1 cellular context compared by ENCODE assay signal in the genomic region with DNA sequence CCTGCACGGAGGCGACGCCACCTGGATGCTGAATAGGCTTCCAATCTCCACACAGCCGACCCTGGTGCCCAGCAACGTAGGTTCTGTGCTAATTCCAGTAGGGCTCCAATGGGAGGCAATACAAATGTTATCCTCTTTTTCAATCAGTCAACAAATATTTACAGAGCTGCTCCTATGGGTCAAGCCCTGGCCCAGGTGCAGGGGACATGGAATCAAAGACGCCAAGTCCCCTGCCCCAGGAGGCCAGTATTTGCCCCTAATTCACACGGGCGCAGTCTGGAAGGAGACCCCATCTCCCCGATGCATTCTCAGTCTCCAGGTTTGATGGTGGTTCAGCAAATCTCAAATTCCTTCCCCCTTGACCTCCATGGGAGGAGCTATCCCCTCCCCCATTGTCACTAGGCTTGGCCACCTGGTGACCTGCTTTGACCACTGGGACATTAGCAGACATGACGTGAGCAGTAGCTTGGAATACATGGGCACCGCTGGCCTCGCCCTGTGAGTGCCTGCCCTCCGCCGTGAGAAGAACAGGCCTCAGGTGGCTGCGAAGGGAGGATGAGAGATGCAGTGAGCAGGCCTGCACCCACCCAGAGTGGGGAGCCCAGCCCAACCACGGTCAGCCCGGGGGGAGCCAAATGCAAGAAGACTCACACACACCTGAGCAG.
A peak's percentile ranks its signal among the peaks of the same experiment; 100 is the strongest.
TF ChIP-seq lines count a peak whose summit lies in the region.
"Not testable (repeated sequence)": the region's sequence is repeated elsewhere in the genome, so short reads cannot be mapped to it uniquely, and the experiment has no call there.

No MANE protein-coding gene starts in this region.

TF ChIP-seq in HepG2, 621 proteins besides CTCF, POLR2A, EP300 and RAD21 (continues in another document):
- TF ChIP-seq HNRNPL (IDR thresholded peaks at IDR 0.05; ENCODE audit: low read depth, low read length) (0 out of 2 replicates have a peak, but pooled peaks have one; percentile 43), NR2F2 (IDR thresholded peaks at IDR 0.05; ENCODE audit: borderline replicate concordance, low read depth) (0 out of 2 replicates have a peak, but pooled peaks have one; percentile 30), RARA (CRISPR knock-in tag; IDR thresholded peaks at IDR 0.05) (peak; percentile 46; the same call in 1 of the 2 replicates), ZNF430 (CRISPR knock-in tag; IDR thresholded peaks at IDR 0.05) (peak; percentile 57; the same call in 1 of the 2 replicates), SRY (CRISPR knock-in tag; IDR thresholded peaks at IDR 0.05) (0 out of 2 replicates have a peak, but pooled peaks have one; percentile 24), ZNF350 (CRISPR knock-in tag; IDR thresholded peaks at IDR 0.05; ENCODE audit: borderline replicate concordance, low read depth) (0 out of 2 replicates have a peak, but pooled peaks have one; percentile 43), ZNF605 (CRISPR knock-in tag; IDR thresholded peaks at IDR 0.05) (peak; percentile 69; the same call in 1 of the 2 replicates), RXRA (CRISPR knock-in tag; IDR thresholded peaks at IDR 0.05) (peak; percentile 22; the same call in 1 of the 2 replicates), NR2C2 (CRISPR knock-in tag; IDR thresholded peaks at IDR 0.05; ENCODE audit: borderline replicate concordance) (0 out of 2 replicates have a peak, but pooled peaks have one; percentile 55), FOXA3 (CRISPR knock-in tag; IDR thresholded peaks at IDR 0.05) (0 out of 2 replicates have a peak, but pooled peaks have one; percentile 37), ARID2 (CRISPR knock-in tag; IDR thresholded peaks at IDR 0.05; ENCODE audit: borderline replicate concordance) (peak; percentile 44; the same call in 1 of the 2 replicates), SAP130 (CRISPR knock-in tag; IDR thresholded peaks at IDR 0.05; ENCODE audit: low read depth) (peak; percentile 13; the same call in 1 of the 2 replicates), ZNF598 (CRISPR knock-in tag; IDR thresholded peaks at IDR 0.05; ENCODE audit: borderline replicate concordance) (0 out of 2 replicates have a peak, but pooled peaks have one; percentile 23), HDAC2 (CRISPR knock-in tag; IDR thresholded peaks at IDR 0.05) (0 out of 2 replicates have a peak, but pooled peaks have one; percentile 11), NR2F6 (IDR thresholded peaks at IDR 0.05) (peak; percentile 64; the same call in 1 of the 2 replicates), ZNF788 (CRISPR knock-in tag; IDR thresholded peaks at IDR 0.05; ENCODE audit: borderline replicate concordance) (peak; percentile 13; the same call in 1 of the 2 replicates), LCORL (CRISPR knock-in tag; IDR thresholded peaks at IDR 0.05) (0 out of 2 replicates have a peak, but pooled peaks have one; percentile 30), HDAC1 (CRISPR knock-in tag; IDR thresholded peaks at IDR 0.05) (peak; percentile 44; the same call in 1 of the 2 replicates), TBX2 (CRISPR knock-in tag; IDR thresholded peaks at IDR 0.05; ENCODE audit: borderline replicate concordance) (peak; percentile 48; the same call in 1 of the 2 replicates)
- TF ChIP-seq, protein P1, sequence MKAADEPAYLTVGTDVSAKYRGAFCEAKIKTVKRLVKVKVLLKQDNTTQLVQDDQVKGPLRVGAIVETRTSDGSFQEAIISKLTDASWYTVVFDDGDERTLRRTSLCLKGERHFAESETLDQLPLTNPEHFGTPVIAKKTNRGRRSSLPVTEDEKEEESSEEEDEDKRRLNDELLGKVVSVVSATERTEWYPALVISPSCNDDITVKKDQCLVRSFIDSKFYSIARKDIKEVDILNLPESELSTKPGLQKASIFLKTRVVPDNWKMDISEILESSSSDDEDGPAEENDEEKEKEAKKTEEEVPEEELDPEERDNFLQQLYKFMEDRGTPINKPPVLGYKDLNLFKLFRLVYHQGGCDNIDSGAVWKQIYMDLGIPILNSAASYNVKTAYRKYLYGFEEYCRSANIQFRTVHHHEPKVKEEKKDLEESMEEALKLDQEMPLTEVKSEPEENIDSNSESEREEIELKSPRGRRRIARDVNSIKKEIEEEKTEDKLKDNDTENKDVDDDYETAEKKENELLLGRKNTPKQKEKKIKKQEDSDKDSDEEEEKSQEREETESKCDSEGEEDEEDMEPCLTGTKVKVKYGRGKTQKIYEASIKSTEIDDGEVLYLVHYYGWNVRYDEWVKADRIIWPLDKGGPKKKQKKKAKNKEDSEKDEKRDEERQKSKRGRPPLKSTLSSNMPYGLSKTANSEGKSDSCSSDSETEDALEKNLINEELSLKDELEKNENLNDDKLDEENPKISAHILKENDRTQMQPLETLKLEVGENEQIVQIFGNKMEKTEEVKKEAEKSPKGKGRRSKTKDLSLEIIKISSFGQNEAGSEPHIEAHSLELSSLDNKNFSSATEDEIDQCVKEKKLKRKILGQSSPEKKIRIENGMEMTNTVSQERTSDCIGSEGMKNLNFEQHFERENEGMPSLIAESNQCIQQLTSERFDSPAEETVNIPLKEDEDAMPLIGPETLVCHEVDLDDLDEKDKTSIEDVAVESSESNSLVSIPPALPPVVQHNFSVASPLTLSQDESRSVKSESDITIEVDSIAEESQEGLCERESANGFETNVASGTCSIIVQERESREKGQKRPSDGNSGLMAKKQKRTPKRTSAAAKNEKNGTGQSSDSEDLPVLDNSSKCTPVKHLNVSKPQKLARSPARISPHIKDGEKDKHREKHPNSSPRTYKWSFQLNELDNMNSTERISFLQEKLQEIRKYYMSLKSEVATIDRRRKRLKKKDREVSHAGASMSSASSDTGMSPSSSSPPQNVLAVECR (CRISPR knock-in tag; IDR thresholded peaks at IDR 0.05; ENCODE audit: borderline replicate concordance) = peak; percentile 30; the same call in 1 of the 2 replicates
- TF ChIP-seq, protein P2, sequence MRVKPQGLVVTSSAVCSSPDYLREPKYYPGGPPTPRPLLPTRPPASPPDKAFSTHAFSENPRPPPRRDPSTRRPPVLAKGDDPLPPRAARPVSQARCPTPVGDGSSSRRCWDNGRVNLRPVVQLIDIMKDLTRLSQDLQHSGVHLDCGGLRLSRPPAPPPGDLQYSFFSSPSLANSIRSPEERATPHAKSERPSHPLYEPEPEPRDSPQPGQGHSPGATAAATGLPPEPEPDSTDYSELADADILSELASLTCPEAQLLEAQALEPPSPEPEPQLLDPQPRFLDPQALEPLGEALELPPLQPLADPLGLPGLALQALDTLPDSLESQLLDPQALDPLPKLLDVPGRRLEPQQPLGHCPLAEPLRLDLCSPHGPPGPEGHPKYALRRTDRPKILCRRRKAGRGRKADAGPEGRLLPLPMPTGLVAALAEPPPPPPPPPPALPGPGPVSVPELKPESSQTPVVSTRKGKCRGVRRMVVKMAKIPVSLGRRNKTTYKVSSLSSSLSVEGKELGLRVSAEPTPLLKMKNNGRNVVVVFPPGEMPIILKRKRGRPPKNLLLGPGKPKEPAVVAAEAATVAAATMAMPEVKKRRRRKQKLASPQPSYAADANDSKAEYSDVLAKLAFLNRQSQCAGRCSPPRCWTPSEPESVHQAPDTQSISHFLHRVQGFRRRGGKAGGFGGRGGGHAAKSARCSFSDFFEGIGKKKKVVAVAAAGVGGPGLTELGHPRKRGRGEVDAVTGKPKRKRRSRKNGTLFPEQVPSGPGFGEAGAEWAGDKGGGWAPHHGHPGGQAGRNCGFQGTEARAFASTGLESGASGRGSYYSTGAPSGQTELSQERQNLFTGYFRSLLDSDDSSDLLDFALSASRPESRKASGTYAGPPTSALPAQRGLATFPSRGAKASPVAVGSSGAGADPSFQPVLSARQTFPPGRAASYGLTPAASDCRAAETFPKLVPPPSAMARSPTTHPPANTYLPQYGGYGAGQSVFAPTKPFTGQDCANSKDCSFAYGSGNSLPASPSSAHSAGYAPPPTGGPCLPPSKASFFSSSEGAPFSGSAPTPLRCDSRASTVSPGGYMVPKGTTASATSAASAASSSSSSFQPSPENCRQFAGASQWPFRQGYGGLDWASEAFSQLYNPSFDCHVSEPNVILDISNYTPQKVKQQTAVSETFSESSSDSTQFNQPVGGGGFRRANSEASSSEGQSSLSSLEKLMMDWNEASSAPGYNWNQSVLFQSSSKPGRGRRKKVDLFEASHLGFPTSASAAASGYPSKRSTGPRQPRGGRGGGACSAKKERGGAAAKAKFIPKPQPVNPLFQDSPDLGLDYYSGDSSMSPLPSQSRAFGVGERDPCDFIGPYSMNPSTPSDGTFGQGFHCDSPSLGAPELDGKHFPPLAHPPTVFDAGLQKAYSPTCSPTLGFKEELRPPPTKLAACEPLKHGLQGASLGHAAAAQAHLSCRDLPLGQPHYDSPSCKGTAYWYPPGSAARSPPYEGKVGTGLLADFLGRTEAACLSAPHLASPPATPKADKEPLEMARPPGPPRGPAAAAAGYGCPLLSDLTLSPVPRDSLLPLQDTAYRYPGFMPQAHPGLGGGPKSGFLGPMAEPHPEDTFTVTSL (CRISPR knock-in tag; IDR thresholded peaks at IDR 0.05; ENCODE audit: borderline replicate concordance) = peak; percentile 29; the same call in 1 of the 2 replicates
- TF ChIP-seq, protein P3, sequence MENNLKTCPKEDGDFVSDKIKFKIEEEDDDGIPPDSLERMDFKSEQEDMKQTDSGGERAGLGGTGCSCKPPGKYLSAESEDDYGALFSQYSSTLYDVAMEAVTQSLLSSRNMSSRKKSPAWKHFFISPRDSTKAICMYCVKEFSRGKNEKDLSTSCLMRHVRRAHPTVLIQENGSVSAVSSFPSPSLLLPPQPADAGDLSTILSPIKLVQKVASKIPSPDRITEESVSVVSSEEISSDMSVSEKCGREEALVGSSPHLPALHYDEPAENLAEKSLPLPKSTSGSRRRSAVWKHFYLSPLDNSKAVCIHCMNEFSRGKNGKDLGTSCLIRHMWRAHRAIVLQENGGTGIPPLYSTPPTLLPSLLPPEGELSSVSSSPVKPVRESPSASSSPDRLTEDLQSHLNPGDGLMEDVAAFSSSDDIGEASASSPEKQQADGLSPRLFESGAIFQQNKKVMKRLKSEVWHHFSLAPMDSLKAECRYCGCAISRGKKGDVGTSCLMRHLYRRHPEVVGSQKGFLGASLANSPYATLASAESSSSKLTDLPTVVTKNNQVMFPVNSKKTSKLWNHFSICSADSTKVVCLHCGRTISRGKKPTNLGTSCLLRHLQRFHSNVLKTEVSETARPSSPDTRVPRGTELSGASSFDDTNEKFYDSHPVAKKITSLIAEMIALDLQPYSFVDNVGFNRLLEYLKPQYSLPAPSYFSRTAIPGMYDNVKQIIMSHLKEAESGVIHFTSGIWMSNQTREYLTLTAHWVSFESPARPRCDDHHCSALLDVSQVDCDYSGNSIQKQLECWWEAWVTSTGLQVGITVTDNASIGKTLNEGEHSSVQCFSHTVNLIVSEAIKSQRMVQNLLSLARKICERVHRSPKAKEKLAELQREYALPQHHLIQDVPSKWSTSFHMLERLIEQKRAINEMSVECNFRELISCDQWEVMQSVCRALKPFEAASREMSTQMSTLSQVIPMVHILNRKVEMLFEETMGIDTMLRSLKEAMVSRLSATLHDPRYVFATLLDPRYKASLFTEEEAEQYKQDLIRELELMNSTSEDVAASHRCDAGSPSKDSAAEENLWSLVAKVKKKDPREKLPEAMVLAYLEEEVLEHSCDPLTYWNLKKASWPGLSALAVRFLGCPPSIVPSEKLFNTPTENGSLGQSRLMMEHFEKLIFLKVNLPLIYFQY (CRISPR knock-in tag; IDR thresholded peaks at IDR 0.05; ENCODE audit: borderline replicate concordance) = 0 out of 2 replicates have a peak, but pooled peaks have one; percentile 40
- TF ChIP-seq, protein P4, sequence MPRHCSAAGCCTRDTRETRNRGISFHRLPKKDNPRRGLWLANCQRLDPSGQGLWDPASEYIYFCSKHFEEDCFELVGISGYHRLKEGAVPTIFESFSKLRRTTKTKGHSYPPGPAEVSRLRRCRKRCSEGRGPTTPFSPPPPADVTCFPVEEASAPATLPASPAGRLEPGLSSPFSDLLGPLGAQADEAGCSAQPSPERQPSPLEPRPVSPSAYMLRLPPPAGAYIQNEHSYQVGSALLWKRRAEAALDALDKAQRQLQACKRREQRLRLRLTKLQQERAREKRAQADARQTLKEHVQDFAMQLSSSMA (CRISPR knock-in tag; IDR thresholded peaks at IDR 0.05) = peak; percentile 35; the same call in 1 of the 2 replicates
- TF ChIP-seq NR2F6 (CRISPR knock-in tag; IDR thresholded peaks at IDR 0.05); LCORL (IDR thresholded peaks at IDR 0.05): not testable (repeated sequence)
- TF ChIP-seq, protein P5, sequence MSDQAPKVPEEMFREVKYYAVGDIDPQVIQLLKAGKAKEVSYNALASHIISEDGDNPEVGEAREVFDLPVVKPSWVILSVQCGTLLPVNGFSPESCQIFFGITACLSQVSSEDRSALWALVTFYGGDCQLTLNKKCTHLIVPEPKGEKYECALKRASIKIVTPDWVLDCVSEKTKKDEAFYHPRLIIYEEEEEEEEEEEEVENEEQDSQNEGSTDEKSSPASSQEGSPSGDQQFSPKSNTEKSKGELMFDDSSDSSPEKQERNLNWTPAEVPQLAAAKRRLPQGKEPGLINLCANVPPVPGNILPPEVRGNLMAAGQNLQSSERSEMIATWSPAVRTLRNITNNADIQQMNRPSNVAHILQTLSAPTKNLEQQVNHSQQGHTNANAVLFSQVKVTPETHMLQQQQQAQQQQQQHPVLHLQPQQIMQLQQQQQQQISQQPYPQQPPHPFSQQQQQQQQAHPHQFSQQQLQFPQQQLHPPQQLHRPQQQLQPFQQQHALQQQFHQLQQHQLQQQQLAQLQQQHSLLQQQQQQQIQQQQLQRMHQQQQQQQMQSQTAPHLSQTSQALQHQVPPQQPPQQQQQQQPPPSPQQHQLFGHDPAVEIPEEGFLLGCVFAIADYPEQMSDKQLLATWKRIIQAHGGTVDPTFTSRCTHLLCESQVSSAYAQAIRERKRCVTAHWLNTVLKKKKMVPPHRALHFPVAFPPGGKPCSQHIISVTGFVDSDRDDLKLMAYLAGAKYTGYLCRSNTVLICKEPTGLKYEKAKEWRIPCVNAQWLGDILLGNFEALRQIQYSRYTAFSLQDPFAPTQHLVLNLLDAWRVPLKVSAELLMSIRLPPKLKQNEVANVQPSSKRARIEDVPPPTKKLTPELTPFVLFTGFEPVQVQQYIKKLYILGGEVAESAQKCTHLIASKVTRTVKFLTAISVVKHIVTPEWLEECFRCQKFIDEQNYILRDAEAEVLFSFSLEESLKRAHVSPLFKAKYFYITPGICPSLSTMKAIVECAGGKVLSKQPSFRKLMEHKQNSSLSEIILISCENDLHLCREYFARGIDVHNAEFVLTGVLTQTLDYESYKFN (CRISPR knock-in tag; conservative IDR thresholded peaks at IDR 0.05) = peak; percentile 55
- TF ChIP-seq, protein P6, sequence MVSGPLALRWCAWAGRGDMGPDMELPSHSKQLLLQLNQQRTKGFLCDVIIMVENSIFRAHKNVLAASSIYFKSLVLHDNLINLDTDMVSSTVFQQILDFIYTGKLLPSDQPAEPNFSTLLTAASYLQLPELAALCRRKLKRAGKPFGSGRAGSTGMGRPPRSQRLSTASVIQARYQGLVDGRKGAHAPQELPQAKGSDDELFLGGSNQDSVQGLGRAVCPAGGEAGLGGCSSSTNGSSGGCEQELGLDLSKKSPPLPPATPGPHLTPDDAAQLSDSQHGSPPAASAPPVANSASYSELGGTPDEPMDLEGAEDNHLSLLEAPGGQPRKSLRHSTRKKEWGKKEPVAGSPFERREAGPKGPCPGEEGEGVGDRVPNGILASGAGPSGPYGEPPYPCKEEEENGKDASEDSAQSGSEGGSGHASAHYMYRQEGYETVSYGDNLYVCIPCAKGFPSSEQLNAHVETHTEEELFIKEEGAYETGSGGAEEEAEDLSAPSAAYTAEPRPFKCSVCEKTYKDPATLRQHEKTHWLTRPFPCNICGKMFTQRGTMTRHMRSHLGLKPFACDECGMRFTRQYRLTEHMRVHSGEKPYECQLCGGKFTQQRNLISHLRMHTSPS (CRISPR knock-in tag; IDR thresholded peaks at IDR 0.05; ENCODE audit: low read depth) = 0 out of 2 replicates have a peak, but pooled peaks have one; percentile 38
